In genomic region chr5:168742311-168742710, GRCh38 we compare ENCODE assay signal across 6 cellular contexts.
A peak's percentile ranks its signal among the peaks of the same experiment; 100 is the strongest.
DNase-seq lines count a peak whose midpoint lies in the region; TF ChIP-seq lines count a peak whose summit lies in the region.
"Not testable (repeated sequence)": the region's sequence is repeated elsewhere in the genome, so short reads cannot be mapped to it uniquely, and the experiment has no call there.

No MANE protein-coding gene starts in this region.

- not testable (repeated sequence) for TF ChIP-seq POLR2A in vagina (IDR thresholded peaks at IDR 0.05)

- intact Hi-C loops in vagina (cut with DNase I), result not testable (repeated sequence)

- H3K27ac ChIP-seq in coronary artery, vagina: not testable (repeated sequence)

- not testable (repeated sequence) for H3K4me3 ChIP-seq in BE2C (ENCODE audit: low read depth, low read length); coronary artery; vagina

- H3K27me3 ChIP-seq in BE2C, vagina: not testable (repeated sequence)

- peak; percentile 70 for DNase-seq in BE2C
- DNase-seq in NCI-H2171 treated with DMSO at 0.1 percent for 48 hours (lab: John Stamatoyannopoulos, UW), result peak; percentile 12
- DNase-seq in activated CD8-positive, alpha-beta memory T cell treated with anti-CD3 and anti-CD28 coated beads, Interleukin-2, amount 50 U/mL, for 48 hours, result peak; percentile 22
- peak; percentile 16 for DNase-seq in coronary artery (ENCODE audit: low spot score)
- peak; percentile 4 for DNase-seq in islet precursor cell
- peak; percentile 9 to 62 for DNase-seq in vagina (ENCODE audit: extremely low spot score in 2 of 2)

- peaks cover 81% of the 10 kb centered on the region for H3K36me3 ChIP-seq in BE2C
- H3K36me3 ChIP-seq in vagina, result not testable (repeated sequence)

- H3K9me3 ChIP-seq in BE2C, vagina: not testable (repeated sequence)

- not testable (repeated sequence) for TF ChIP-seq CTCF in BE2C (IDR thresholded peaks at IDR 0.05; ENCODE audit: low read depth, low read length); coronary artery (IDR thresholded peaks at IDR 0.05); vagina (IDR thresholded peaks at IDR 0.05)

- H3K4me1 ChIP-seq in BE2C, result peaks cover 14% of the 10 kb centered on the region
- not testable (repeated sequence) for H3K4me1 ChIP-seq in vagina

Comparison
In these comparisons a context has a peak if more than half of its experiments do, and no peak if none do; other contexts are left out.
1. DNase-seq: peak in every context shown above with its lines; median percentile 70 in BE2C; 36 in vagina; 22 in activated CD8-positive, alpha-beta memory T cell treated with anti-CD3 and anti-CD28 coated beads, Interleukin-2, amount 50 U/mL, for 48 hours; 16 in coronary artery; 12 in NCI-H2171 treated with DMSO at 0.1 percent for 48 hours; 4 in islet precursor cell.